7 cellular contexts compared by ENCODE assay signal in the genomic region with DNA sequence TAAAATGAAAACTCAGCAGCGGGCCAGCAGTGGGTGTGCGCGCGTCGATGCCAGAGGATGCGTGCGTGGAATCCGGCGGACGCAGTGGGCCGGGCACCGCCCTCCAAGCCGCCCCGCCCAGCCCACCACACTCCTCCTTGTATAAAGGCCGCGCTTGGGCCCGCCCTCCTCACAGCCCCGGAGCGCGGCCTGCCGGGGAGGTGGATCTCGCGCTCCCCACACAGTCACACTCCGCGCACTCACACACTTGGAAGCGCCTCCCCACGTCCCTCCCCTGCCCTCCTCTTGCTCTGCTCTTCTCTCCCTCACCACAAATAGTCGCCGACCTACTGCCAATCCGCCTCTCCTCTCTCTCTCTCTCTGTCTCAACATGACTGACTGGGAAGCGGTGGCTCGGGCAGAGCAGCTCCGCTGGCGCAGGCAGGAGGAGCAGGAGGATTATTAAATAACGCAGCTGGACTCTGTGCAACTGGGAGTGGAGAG. TPM values are rescaled to one million over a fixed set of nuclear protein-coding genes. Genes with fewer than 3 reads are reported as not detected.
DNase-seq lines count a peak whose midpoint lies in the region; ATAC-seq and TF ChIP-seq lines count a peak whose summit lies in the region.

TSS of gene CCSER1 (plus strand) at position 172 of the 483 bp plus-strand sequence.

- ATAC-seq in GM18858 (IDR thresholded peaks at IDR 0.05; ENCODE audit: unreplicated experiment) (peak; percentile 56), HG02885 (IDR thresholded peaks at IDR 0.05; ENCODE audit: poor library complexity, unreplicated experiment) (peak; percentile 62)

- no peaks in the 10 kb centered on the region for H3K9me3 Mint-ChIP-seq in endothelial cell (ENCODE audit: unreplicated experiment)

- H3K9ac ChIP-seq in mesendoderm (ENCODE audit: low read length), result peak within 1 kb of the TSS; percentile 58

- H2BK120ac ChIP-seq in mesendoderm (ENCODE audit: low read depth, low read length), result no peak within 1 kb of the TSS

- H3K18ac ChIP-seq in mesendoderm (ENCODE audit: low read length), result peak within 1 kb of the TSS; percentile 8

- peaks cover 12% of the 10 kb centered on the region for H3K27me3 Mint-ChIP-seq in endothelial cell (ENCODE audit: unreplicated experiment)

- TF ChIP-seq CTCF in endothelial cell (IDR thresholded peaks at IDR 0.05; ENCODE audit: unreplicated experiment), result no peak

- H2BK5ac ChIP-seq in mesendoderm (ENCODE audit: low read length), result no peak within 1 kb of the TSS

- H3K36me3 ChIP-seq in mesendoderm (ENCODE audit: control insufficient read depth, insufficient read depth, low read length), result no peaks in the 10 kb centered on the region

- H3K79me2 ChIP-seq in mesendoderm (ENCODE audit: control insufficient read depth, insufficient read depth, low read length), result no peaks in the 10 kb centered on the region

- peaks cover 13% of the 10 kb centered on the region for H3K4me1 Mint-ChIP-seq in endothelial cell (ENCODE audit: unreplicated experiment)

- H3K36me3 Mint-ChIP-seq in endothelial cell (ENCODE audit: low read depth, unreplicated experiment), result peaks cover 10% of the 10 kb centered on the region

- H3K23ac ChIP-seq in mesendoderm (ENCODE audit: low read length), result no peak within 1 kb of the TSS

- no CpG with 5 or more reads among the region's 35 CpGs for WGBS in mesendoderm (ENCODE audit: extremely low coverage, insufficient coverage, low lambda C conversion rate)

- H3K79me1 ChIP-seq in mesendoderm (ENCODE audit: low read length), result no peaks in the 10 kb centered on the region

- no peak within 1 kb of the TSS for H4K8ac ChIP-seq in mesendoderm (ENCODE audit: low read depth, low read length)

- H3K4me3 ChIP-seq in mesendoderm (ENCODE audit: low read length), result peak within 1 kb of the TSS; percentile 44

- H4K5ac ChIP-seq in mesendoderm (ENCODE audit: low read length), result no peak within 1 kb of the TSS

- DNase-seq in NCI-H2196 (lab: John Stamatoyannopoulos, UW; ENCODE audit: unreplicated experiment) (peak; percentile 49), endothelial cell (ENCODE audit: low spot score) (peak; percentile 71), mesendoderm (peak; percentile 73)
- DNase-seq in activated CD4-positive, alpha-beta T cell treated with anti-CD3 and anti-CD28 coated beads, Interleukin-2, amount 50 U/mL, for 48 hours, result peak; percentile 25 to 32
- peak; percentile 25 for DNase-seq in stimulated activated naive CD4-positive, alpha-beta T cell treated with Interleukin-2 at 50 U/mL for 16 hours (lab: John Stamatoyannopoulos, UW)

- H3K56ac ChIP-seq in mesendoderm (ENCODE audit: low read length), result peak within 1 kb of the TSS; percentile 77

- no peak within 1 kb of the TSS for H2BK15ac ChIP-seq in mesendoderm (replicated peaks; ENCODE audit: low read depth)

- H3K4ac ChIP-seq in mesendoderm (ENCODE audit: low read depth, low read length), result no peak within 1 kb of the TSS

- H3K27ac ChIP-seq in mesendoderm (ENCODE audit: low read depth, low read length), result no peak within 1 kb of the TSS

- H3K4me2 ChIP-seq in mesendoderm (ENCODE audit: low read length), result peak within 1 kb of the TSS; percentile 58

- H3K4me3 Mint-ChIP-seq in endothelial cell (ENCODE audit: unreplicated experiment), result peak within 1 kb of the TSS; percentile 96

- H3K27ac Mint-ChIP-seq in endothelial cell (ENCODE audit: unreplicated experiment), result peak within 1 kb of the TSS; percentile 61

- H2AK5ac ChIP-seq in mesendoderm (ENCODE audit: low read length), result no peak within 1 kb of the TSS

- no peaks in the 10 kb centered on the region for H3K27me3 ChIP-seq in mesendoderm (ENCODE audit: insufficient read depth, low read length, poor library complexity)

- H3K4me1 ChIP-seq in mesendoderm (ENCODE audit: control insufficient read depth, low read depth, low read length), result no peaks in the 10 kb centered on the region

RNA-seq across cellular contexts. Expression of gene CCSER1, which starts in this region (rescaled TPM):
- total RNA-seq in endothelial cell (ENCODE audit: unreplicated experiment), result 3.0 TPM
- polyA plus RNA-seq in mesendoderm (2013, experiment 1 of 2), result 0.37 TPM
- 0.64 TPM for polyA plus RNA-seq in mesendoderm (2013, experiment 2 of 2)
